ENCODE assay signal across 1 cellular context in genomic region chr4:48025005-48025404, GRCh38.
TF ChIP-seq lines count a peak whose summit lies in the region.

No MANE protein-coding gene starts in this region.

TF ChIP-seq in SK-N-SH, 30 proteins besides CTCF, POLR2A, EP300 and RAD21:
- no peak for TF ChIP-seq MAX (IDR thresholded peaks at IDR 0.05; ENCODE audit: low read depth)
- no peak for TF ChIP-seq NFIC (IDR thresholded peaks at IDR 0.05; ENCODE audit: borderline replicate concordance)
- no peak for TF ChIP-seq TAF1 (IDR thresholded peaks at IDR 0.05; ENCODE audit: borderline replicate concordance, low read depth, low read length)
- TF ChIP-seq FOXM1 (IDR thresholded peaks at IDR 0.05; ENCODE audit: low read depth): no peak
- TF ChIP-seq PBX3 (IDR thresholded peaks at IDR 0.05): no peak
- no peak for TF ChIP-seq GABPA (IDR thresholded peaks at IDR 0.05; ENCODE audit: low read depth)
- no peak for TF ChIP-seq GATA2 (CRISPR knock-in tag; IDR thresholded peaks at IDR 0.05)
- no peak for TF ChIP-seq FOSL2 (IDR thresholded peaks at IDR 0.05; ENCODE audit: borderline replicate concordance, low read depth)
- no peak for TF ChIP-seq FOXJ3 (CRISPR knock-in tag; IDR thresholded peaks at IDR 0.05)
- TF ChIP-seq MEF2A (IDR thresholded peaks at IDR 0.05; ENCODE audit: borderline replicate concordance, low read depth): no peak
- TF ChIP-seq JUND (IDR thresholded peaks at IDR 0.05): no peak
- TF ChIP-seq RXRA (IDR thresholded peaks at IDR 0.05; ENCODE audit: borderline replicate concordance, low read depth): no peak
- TF ChIP-seq RFX5 (IDR thresholded peaks at IDR 0.05; ENCODE audit: low read length): no peak
- no peak for TF ChIP-seq CHD2 (IDR thresholded peaks at IDR 0.05; ENCODE audit: low read length, partially characterized antibody)
TF ChIP-seq in SK-N-SH: peak in this region for 0.
